ENCODE assay signal across 20 cellular contexts in the genomic region with DNA sequence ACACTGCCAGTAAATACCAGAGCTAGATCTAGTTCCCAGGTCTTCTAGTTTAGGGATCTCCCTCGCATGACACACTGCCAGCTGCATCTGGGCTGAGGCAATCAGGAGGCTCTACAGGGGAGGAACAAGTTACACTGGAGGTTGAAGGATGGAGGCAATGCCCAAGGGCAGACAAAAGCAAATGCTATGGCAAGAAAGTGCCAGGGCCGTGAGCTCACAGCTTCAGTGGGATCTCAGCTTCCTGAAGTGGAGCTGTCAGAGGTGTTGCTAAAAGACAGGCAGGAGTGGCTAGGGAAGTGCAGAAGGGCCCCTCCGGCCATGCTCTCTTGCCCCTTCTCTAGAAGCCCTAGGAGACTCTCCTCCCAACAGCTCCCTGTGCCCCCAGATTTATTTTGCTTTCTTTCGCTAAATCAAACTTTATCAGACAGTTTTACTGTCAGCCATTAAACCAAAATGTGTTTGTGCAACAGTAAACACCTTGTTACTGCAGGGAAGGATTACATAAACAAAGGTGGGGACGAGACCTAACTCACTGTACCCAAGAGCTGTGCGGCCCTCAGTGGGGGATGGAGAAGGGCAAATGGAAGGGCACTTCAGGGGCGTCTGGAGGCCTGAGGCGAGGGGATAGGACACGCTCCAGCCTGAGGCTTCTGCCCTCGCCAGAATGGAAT. TPM values are rescaled to one million over a fixed set of nuclear protein-coding genes. Genes with fewer than 3 reads are reported as not detected.
DNase-seq lines count a peak whose midpoint lies in the region; ATAC-seq and TF ChIP-seq lines count a peak whose summit lies in the region.
"Had no signal": no experiment of that assay in that cellular context is flagged by ENCODE, and none has a peak within 500 bp of the region (broad histone marks: within the 10 kb centered on the region; RNA-seq: fewer than 3 reads in every experiment).

No MANE protein-coding gene starts in this region.

- H3K27ac ChIP-seq in GM23248 (no peak overlapping the region), parathyroid adenoma (no peak overlapping the region)
- H3K27ac ChIP-seq: left lung, PC-9, thoracic aorta had no signal

- ATAC-seq in T-cell (replicated peaks in 1 of 4) = no peak
- no peak for ATAC-seq in GM19455 (IDR thresholded peaks at IDR 0.05; ENCODE audit: unreplicated experiment)
- no peak for ATAC-seq in GM18867 (IDR thresholded peaks at IDR 0.05; ENCODE audit: unreplicated experiment)
- no peak for ATAC-seq in HG03520 (IDR thresholded peaks at IDR 0.05; ENCODE audit: unreplicated experiment)
- ATAC-seq: K562, left lung had no signal

- H3K79me2 ChIP-seq in GM23248 (ENCODE audit: insufficient read depth) (no peaks in the 10 kb centered on the region), parathyroid adenoma (no peaks in the 10 kb centered on the region)

- H3K9me3 ChIP-seq in GM23248 (ENCODE audit: low read depth) (no peaks in the 10 kb centered on the region), parathyroid adenoma (ENCODE audit: control insufficient read depth, low read length) (no peaks in the 10 kb centered on the region)
- H3K9me3 ChIP-seq: SK-N-SH, thoracic aorta had no signal

- H3K4me2 ChIP-seq in GM23248 (ENCODE audit: unreplicated experiment) (no peak overlapping the region), parathyroid adenoma (ENCODE audit: low read length) (no peak overlapping the region)
- H3K4me2 ChIP-seq: PC-9, SK-N-SH had no signal

- H2AFZ ChIP-seq in GM23248 (no peak overlapping the region), parathyroid adenoma (peak overlapping the region; percentile 18)

- H3K4me3 Mint-ChIP-seq in T-cell = peak overlapping the region in 2 of 3 donors; percentile 75 to 84
- H3K4me3 Mint-ChIP-seq: activated CD4-positive, alpha-beta T cell treated with anti-CD3 and anti-CD28 coated beads, Interleukin-2, amount 10 ng/mL, durations not matched to agents 7 days and 5 days; activated naive CD8-positive, alpha-beta T cell had no signal

- no peaks in the 10 kb centered on the region for H3K9me2 ChIP-seq in GM23248 (ENCODE audit: insufficient read depth)
- H3K9me2 ChIP-seq: SK-N-SH had no signal

- TF ChIP-seq CTCF in fibroblast of the aortic adventitia (IDR thresholded peaks at IDR 0.05; ENCODE audit: insufficient read depth, low read length) (no peak), parathyroid adenoma (IDR thresholded peaks at IDR 0.05) (no peak)

- no peak overlapping the region for H3K27ac Mint-ChIP-seq in T-cell
- H3K27ac Mint-ChIP-seq: activated CD4-positive, alpha-beta T cell treated with anti-CD3 and anti-CD28 coated beads, Interleukin-2, amount 10 ng/mL, durations not matched to agents 7 days and 5 days; activated naive CD8-positive, alpha-beta T cell had no signal

- H4K20me1 ChIP-seq in GM23248 (ENCODE audit: insufficient read depth) = no peaks in the 10 kb centered on the region

- peaks cover 13 to 18% (median 15%) of the 10 kb centered on the region in 3 donors for H3K9me3 Mint-ChIP-seq in T-cell

- CTCF ChIA-PET in T-cell (lab: Charles Lee) = no interaction called here

- peaks cover 5% of the 10 kb centered on the region; the same call in 1 of the 2 replicates for H3F3A ChIP-seq in GM23248 (ENCODE audit: insufficient read depth)

- H3K27me3 ChIP-seq in GM23248 (replicated peaks; ENCODE audit: insufficient read depth) (0 out of 2 replicates have a peak, but pooled peaks cover 3% of the 10 kb centered on the region), parathyroid adenoma (ENCODE audit: control insufficient read depth, insufficient read depth, low read length) (no peaks in the 10 kb centered on the region)
- H3K27me3 ChIP-seq: left lung had no signal

- in situ Hi-C loops in GM23248 (cut with MboI) = no loop called here

- no peak overlapping the region for H3K9ac ChIP-seq in GM23248
- no peak overlapping the region for H3K9ac ChIP-seq in parathyroid adenoma
- H3K9ac ChIP-seq: SK-N-SH had no signal

- peaks cover 9 to 19% of the 10 kb centered on the region in 2 donors for H3K27me3 Mint-ChIP-seq in T-cell

- POLR2A ChIA-PET in T-cell (lab: Charles Lee) = no interaction called here

- H3K36me3 ChIP-seq in GM23248 (ENCODE audit: low read depth) = no peaks in the 10 kb centered on the region
- H3K36me3 ChIP-seq in parathyroid adenoma (ENCODE audit: control insufficient read depth, insufficient read depth, low read length) = no peaks in the 10 kb centered on the region
- H3K36me3 ChIP-seq: left lung, thoracic aorta had no signal

- WGBS in GM23248 (ENCODE audit: low coverage in 1 of 2, low lambda C conversion rate in 2 of 2, missing lambda C conversion rate in 2 of 2), 2 experiments = 83 to 85% methylated on average over 10 of the region's 10 CpGs

- H3K4me1 ChIP-seq in GM23248 (ENCODE audit: insufficient read depth) (peaks cover 14% of the 10 kb centered on the region), parathyroid adenoma (no peaks in the 10 kb centered on the region)
- H3K4me1 ChIP-seq: left lung had no signal

- H3K36me3 Mint-ChIP-seq in T-cell = peaks cover 9% of the 10 kb centered on the region

- DNase-seq in GM23248 (peak; percentile 38), T-cell (no peak), fibroblast of the aortic adventitia (ENCODE audit: low read depth) (peak; percentile 39), Kasumi-1 (lab: John Stamatoyannopoulos, UW) (no peak)
- DNase-seq: activated CD4-positive, alpha-beta T cell treated with anti-CD3 and anti-CD28 coated beads, Interleukin-2, amount 10 ng/mL, durations not matched to agents 7 days and 5 days; activated T-cell treated with anti-CD3 and anti-CD28 coated beads, Interleukin-2, amount 50 U/mL, for 1 hour; Calu3; left lung; NCI-H1092 treated with DMSO at 0.1 percent for 48 hours; SK-N-SH; small intestine had no signal

- H3K4me3 ChIP-seq in GM23248 (no peak overlapping the region), fibroblast of the aortic adventitia (ENCODE audit: low read depth, low read length) (no peak overlapping the region), parathyroid adenoma (ENCODE audit: low read depth, low read length) (no peak overlapping the region)
- H3K4me3 ChIP-seq: GM12878, K562, left lung, PC-9, thoracic aorta had no signal

- H3K4me1 Mint-ChIP-seq in T-cell = peaks cover 16 to 21% (median 20%) of the 10 kb centered on the region in 3 donors

RNA-seq across cellular contexts. Expression of gene PKDCC, which starts 39.4 kb away (rescaled TPM):
- 9.9 and 12.8 TPM in 2 replicates for total RNA-seq in GM23248 (2014; rRNA removed; shearing (Covaris generic))
- polyA plus RNA-seq in GM23248 (2016; fragmentation: Nextera tagmentation; extraction: Ambion mirVana) = 0.95 and 1.2 TPM in 2 replicates
- total RNA-seq in T-cell (1 to 10 TPM in 2 of 5 donors, under 1 TPM in 2, not detected in 1; 0.29 to 1.3 (median 0.83) TPM), fibroblast of the aortic adventitia (ENCODE audit: low replicate concordance) (19.7 and 57.8 TPM in 2 replicates)
- total RNA-seq: activated CD4-positive, alpha-beta T cell treated with anti-CD3 and anti-CD28 coated beads, Interleukin-2, amount 10 ng/mL, durations not matched to agents 7 days and 5 days had no signal

Comparison
In these comparisons a context has a peak if more than half of its experiments do, and no peak if none do; other contexts are left out.
1. DNase-seq: peak in GM23248 (single experiment) and fibroblast of the aortic adventitia (single experiment); none in T-cell (0 of 34) and Kasumi-1 (0 of 2).